11 cellular contexts compared by ENCODE assay signal in genomic region chr10:30985552-30985951, GRCh38. TPM values are rescaled to one million over a fixed set of nuclear protein-coding genes. Genes with fewer than 3 reads are reported as not detected.
DNase-seq lines count a peak whose midpoint lies in the region; ATAC-seq and TF ChIP-seq lines count a peak whose summit lies in the region.
"Had no signal": no experiment of that assay in that cellular context is flagged by ENCODE, and none has a peak within 500 bp of the region (broad histone marks: within the 10 kb centered on the region; RNA-seq: fewer than 3 reads in every experiment).

No MANE protein-coding gene starts in this region.

- intact Hi-C loops in left ventricle myocardium inferior (cut with micrococcal nuclease), result no loop called here
- intact Hi-C loops in left cardiac atrium (cut with DNase I), result no loop called here
- intact Hi-C loops in upper lobe of right lung (cut with DNase I), result no loop called here

- H3K27me3 ChIP-seq in left ventricle myocardium inferior (ENCODE audit: low read depth) (no peaks in the 10 kb centered on the region), upper lobe of right lung (no peaks in the 10 kb centered on the region), SJCRH30 (no peaks in the 10 kb centered on the region)
- H3K27me3 ChIP-seq: hepatocyte had no signal

- H3K4me1 ChIP-seq in left ventricle myocardium inferior (peaks cover 79% of the 10 kb centered on the region), upper lobe of right lung (peaks cover 36% of the 10 kb centered on the region), SJCRH30 (peaks cover 4% of the 10 kb centered on the region)

- peaks cover 18% of the 10 kb centered on the region for H3K36me3 Mint-ChIP-seq in T-helper 2 cell treated with Interferon-gamma antibody and Interleukin-4, amounts not matched to agents 5 μg/mL and 100 μg/mL, for 36 hours (ENCODE audit: low read depth)

- peak overlapping the region; percentile 51 for H3K4me3 Mint-ChIP-seq in T-helper 2 cell treated with Interferon-gamma antibody and Interleukin-4, amounts not matched to agents 5 μg/mL and 100 μg/mL, for 36 hours
- H3K4me3 Mint-ChIP-seq: memory B cell had no signal

- TF ChIP-seq CTCF in left ventricle myocardium inferior (IDR thresholded peaks at IDR 0.05; ENCODE audit: borderline replicate concordance), result no peak
- no peak for TF ChIP-seq CTCF in fibroblast of the aortic adventitia (IDR thresholded peaks at IDR 0.05; ENCODE audit: insufficient read depth, low read length)
- no peak for TF ChIP-seq CTCF in upper lobe of right lung (IDR thresholded peaks at IDR 0.05)

- H3K9me3 Mint-ChIP-seq in T-helper 2 cell treated with Interferon-gamma antibody and Interleukin-4, amounts not matched to agents 5 μg/mL and 100 μg/mL, for 36 hours, result peaks cover 16% of the 10 kb centered on the region

- ATAC-seq in left cardiac atrium (no peak), upper lobe of right lung (no peak), HG03135 (IDR thresholded peaks at IDR 0.05; ENCODE audit: unreplicated experiment) (no peak)

- H3K36me3 ChIP-seq in left ventricle myocardium inferior (no peaks in the 10 kb centered on the region), upper lobe of right lung (no peaks in the 10 kb centered on the region), SJCRH30 (no peaks in the 10 kb centered on the region)

- DNase-seq in left ventricle myocardium inferior (no peak), left cardiac atrium (no peak), fibroblast of the aortic adventitia (ENCODE audit: low read depth) (peak; percentile 54), upper lobe of right lung (no peak), SJCRH30 (no peak), superior temporal gyrus (ENCODE audit: extremely low spot score) (no peak)
- no peak for DNase-seq in T-helper 2 cell treated with Interferon-gamma antibody and Interleukin-4, amounts not matched to agents 5 μg/mL and 100 μg/mL, for 36 hours (ENCODE audit: low spot score)
- DNase-seq: amniotic stem cell had no signal

- H3K4me3 ChIP-seq in left ventricle myocardium inferior (no peak overlapping the region), fibroblast of the aortic adventitia (ENCODE audit: low read depth, low read length) (no peak overlapping the region), upper lobe of right lung (no peak overlapping the region), SJCRH30 (no peak overlapping the region)
- H3K4me3 ChIP-seq: hepatocyte had no signal

- no peaks in the 10 kb centered on the region for H3K27me3 Mint-ChIP-seq in T-helper 2 cell treated with Interferon-gamma antibody and Interleukin-4, amounts not matched to agents 5 μg/mL and 100 μg/mL, for 36 hours (ENCODE audit: low read depth)
- H3K27me3 Mint-ChIP-seq: memory B cell had no signal

- H3K9me3 ChIP-seq in left ventricle myocardium inferior (replicated peaks) (peaks cover 6% of the 10 kb centered on the region), upper lobe of right lung (no peaks in the 10 kb centered on the region), SJCRH30 (replicated peaks) (0 out of 2 replicates have a peak, but pooled peaks cover 3% of the 10 kb centered on the region)

- H3K4me1 Mint-ChIP-seq in T-helper 2 cell treated with Interferon-gamma antibody and Interleukin-4, amounts not matched to agents 5 μg/mL and 100 μg/mL, for 36 hours (ENCODE audit: low read depth), result peaks cover 31% of the 10 kb centered on the region

- H3K27ac ChIP-seq in left ventricle myocardium inferior (replicated peaks) (peak overlapping the region; percentile 66), upper lobe of right lung (peak overlapping the region; percentile 8), SJCRH30 (no peak overlapping the region)
- H3K27ac ChIP-seq: hepatocyte had no signal

- H3K27ac Mint-ChIP-seq in T-helper 2 cell treated with Interferon-gamma antibody and Interleukin-4, amounts not matched to agents 5 μg/mL and 100 μg/mL, for 36 hours, result peak overlapping the region; percentile 94
- H3K27ac Mint-ChIP-seq: memory B cell had no signal

RNA-seq across cellular contexts. Expression of gene ZNF438, which starts 46.1 kb away (rescaled TPM):
- total RNA-seq in left ventricle myocardium inferior, result 13.2 TPM
- 10 to 100 TPM; 11.4 to 11.6 TPM for total RNA-seq in left cardiac atrium
- 2.9 and 8.0 TPM in 2 replicates for total RNA-seq in fibroblast of the aortic adventitia (ENCODE audit: low replicate concordance)
- 14.4 TPM for total RNA-seq in upper lobe of right lung
- total RNA-seq in SJCRH30 (2014; rRNA removed; shearing (Covaris generic)), result 1.5 and 2.2 TPM in 2 replicates
